ENCODE assay signal across 12 cellular contexts in the genomic region with DNA sequence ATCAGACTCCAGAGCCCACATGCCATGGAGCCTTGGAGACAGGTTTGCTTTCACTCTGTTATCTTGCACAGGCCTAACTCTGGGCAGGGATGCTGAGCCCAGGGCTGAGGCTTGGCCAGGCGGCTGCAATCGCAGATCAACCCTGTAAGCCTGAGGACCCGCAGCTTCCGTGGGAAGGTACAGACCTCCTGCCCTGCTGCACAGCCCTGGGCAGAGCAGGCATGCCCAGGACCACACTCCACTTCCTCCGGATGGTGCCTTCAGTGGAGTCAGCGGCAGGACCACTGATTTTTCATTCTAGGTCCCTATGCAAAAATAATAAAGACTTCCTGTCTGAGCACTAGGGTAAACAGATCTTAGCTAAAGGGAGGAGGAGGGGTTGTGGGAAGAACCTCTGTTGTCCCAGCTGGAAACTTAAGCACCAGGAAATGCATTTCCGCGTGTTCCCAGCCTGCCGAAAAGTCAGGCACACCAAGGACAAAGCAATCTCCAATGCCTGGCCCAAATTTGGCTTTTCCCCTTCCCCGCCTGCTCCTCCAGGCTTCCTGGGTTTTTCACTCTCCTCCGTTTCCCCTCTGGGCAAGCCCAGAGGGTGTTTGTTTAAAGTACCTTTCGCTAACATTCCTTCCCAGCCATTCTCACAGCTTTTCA.
A peak's percentile ranks its signal among the peaks of the same experiment; 100 is the strongest.
DNase-seq lines count a peak whose midpoint lies in the region; ATAC-seq and TF ChIP-seq lines count a peak whose summit lies in the region.
"Had no signal": no experiment of that assay in that cellular context is flagged by ENCODE, and none has a peak within 500 bp of the region (broad histone marks: within the 10 kb centered on the region; RNA-seq: fewer than 3 reads in every experiment).

No MANE protein-coding gene starts in this region.

- no peaks in the 10 kb centered on the region for H3K9me3 ChIP-seq in left lung
- H3K9me3 ChIP-seq in testis: no peaks in the 10 kb centered on the region

- no peaks in the 10 kb centered on the region for H3K36me3 Mint-ChIP-seq in activated CD8-positive, alpha-beta memory T cell treated with anti-CD3 and anti-CD28 coated beads, Interleukin-2, amount 10 ng/mL, durations not matched to agents 7 days and 5 days

- H3K9me3 Mint-ChIP-seq in activated CD8-positive, alpha-beta memory T cell treated with anti-CD3 and anti-CD28 coated beads, Interleukin-2, amount 10 ng/mL, durations not matched to agents 7 days and 5 days (ENCODE audit: low read depth): no peaks in the 10 kb centered on the region

- peaks cover 7 to 8% of the 10 kb centered on the region in 2 donors for H3K4me1 ChIP-seq in left lung
- H3K4me1 ChIP-seq in testis: peaks cover 9% of the 10 kb centered on the region

- no peaks in the 10 kb centered on the region for H3K27me3 Mint-ChIP-seq in activated CD8-positive, alpha-beta memory T cell treated with anti-CD3 and anti-CD28 coated beads, Interleukin-2, amount 10 ng/mL, durations not matched to agents 7 days and 5 days

- ATAC-seq in activated CD8-positive, alpha-beta memory T cell treated with anti-CD3 and anti-CD28 coated beads, Interleukin-2, amount 10 ng/mL, durations not matched to agents 7 days and 5 days: peak; percentile 23
- peak; percentile 47 for ATAC-seq in left lung

- peaks cover 7% of the 10 kb centered on the region for H3K4me1 Mint-ChIP-seq in activated CD8-positive, alpha-beta memory T cell treated with anti-CD3 and anti-CD28 coated beads, Interleukin-2, amount 10 ng/mL, durations not matched to agents 7 days and 5 days

- peaks cover 0 to 6% of the 10 kb centered on the region in 2 donors for H3K27me3 ChIP-seq in left lung
- H3K27me3 ChIP-seq in testis: no peaks in the 10 kb centered on the region

- no peaks in the 10 kb centered on the region for H3K36me3 ChIP-seq in left lung
- no peaks in the 10 kb centered on the region for H3K36me3 ChIP-seq in testis (ENCODE audit: low read depth, missing control alignments)

- no peak for DNase-seq in activated CD8-positive, alpha-beta memory T cell treated with anti-CD3 and anti-CD28 coated beads, Interleukin-2, amount 10 ng/mL, durations not matched to agents 7 days and 5 days
- no peak for DNase-seq in activated CD8-positive, alpha-beta memory T cell treated with anti-CD3 and anti-CD28 coated beads, Interleukin-2, amount 50 U/mL, for 4 hours
- DNase-seq in coronary artery (ENCODE audit: low spot score) (no peak), left lung (no peak), testis (peak; percentile 34), Ammon's horn (ENCODE audit: low spot score) (no peak), NCI-H1092 (lab: John Stamatoyannopoulos, UW) (no peak)
- DNase-seq in activated effector memory CD4-positive, alpha-beta T cell treated with anti-CD3 and anti-CD28 coated beads, Interleukin-2, amount 50 U/mL, for 16 hours: no peak
- DNase-seq: hippocampal formation, NCI-H345, T-helper 1 cell had no signal

- CTCF ChIA-PET in activated CD8-positive, alpha-beta memory T cell treated with anti-CD3 and anti-CD28 coated beads, Interleukin-2, amount 10 ng/mL, durations not matched to agents 7 days and 5 days (lab: Charles Lee): interaction anchor here (2.2 kb wide), 1 partner anchor 106 kb away, joined by 8 read pairs; no protein-coding TSS in a partner anchor

- H3K27ac ChIP-seq in coronary artery (no peak overlapping the region), left lung (peak overlapping the region in 1 of 2 donors; percentile 65), testis (peak overlapping the region in 1 of 2 donors; percentile 45)
- H3K27ac ChIP-seq: KMS-11 had no signal

- H3K27ac Mint-ChIP-seq in activated CD8-positive, alpha-beta memory T cell treated with anti-CD3 and anti-CD28 coated beads, Interleukin-2, amount 10 ng/mL, durations not matched to agents 7 days and 5 days: no peak overlapping the region

- H3K4me3 ChIP-seq in coronary artery (peak overlapping the region; percentile 14), left lung (no peak overlapping the region), testis (no peak overlapping the region)

- WGBS in testis, 2 donors: 2 to 14% methylated on average over 12 of the region's 12 CpGs

- TF ChIP-seq POLR2A in testis (IDR thresholded peaks at IDR 0.05): no peak

- TF ChIP-seq CTCF in coronary artery (IDR thresholded peaks at IDR 0.05): no peak
- TF ChIP-seq CTCF in left lung (IDR thresholded peaks at IDR 0.05): no peak
- no peak for TF ChIP-seq CTCF in testis (IDR thresholded peaks at IDR 0.05)

- intact Hi-C loops in left lung (cut with DNase I) (no loop called here), testis (cut with DNase I; ENCODE audit: low total_unique reads) (no loop called here)

- no peak overlapping the region for H3K4me3 Mint-ChIP-seq in activated CD8-positive, alpha-beta memory T cell treated with anti-CD3 and anti-CD28 coated beads, Interleukin-2, amount 10 ng/mL, durations not matched to agents 7 days and 5 days
